Comparison of ENCODE assay signal across 8 cellular contexts in the genomic region with DNA sequence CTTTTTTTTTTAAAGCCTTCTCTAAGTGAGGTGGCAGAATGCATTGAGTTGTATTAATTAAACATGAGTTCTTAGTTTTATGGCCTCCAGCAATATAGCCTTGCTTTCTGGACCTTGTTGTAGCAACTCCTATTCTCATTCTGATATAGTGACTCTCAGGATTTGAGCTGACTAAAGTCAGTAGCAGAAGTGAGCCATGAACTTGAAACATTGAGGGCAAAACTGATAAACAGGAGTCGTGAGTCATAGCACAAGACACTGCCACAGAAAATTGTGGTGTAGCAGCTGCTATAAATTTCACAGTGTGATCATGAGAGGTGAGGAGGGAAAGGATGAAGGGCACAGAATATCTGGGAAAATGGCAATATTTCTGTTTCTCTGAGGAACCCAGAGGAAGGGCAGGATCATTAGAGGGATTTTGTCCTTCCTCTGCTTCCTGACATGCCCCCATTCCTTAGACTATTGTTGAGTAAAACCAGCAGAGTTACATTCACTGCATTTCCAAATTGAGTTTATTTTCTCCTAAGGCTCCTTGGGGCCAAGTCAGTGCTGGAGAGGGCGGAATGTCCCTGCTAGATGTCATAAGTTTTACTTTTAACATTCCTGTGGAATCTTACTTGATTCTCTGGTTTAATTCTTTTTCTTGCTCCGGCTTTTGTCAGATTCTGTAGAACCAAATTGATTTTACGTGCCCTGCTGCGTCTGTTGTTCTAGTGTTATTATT. TPM values are rescaled to one million over a fixed set of nuclear protein-coding genes. Genes with fewer than 3 reads are reported as not detected.
DNase-seq lines count a peak whose midpoint lies in the region; ATAC-seq and TF ChIP-seq lines count a peak whose summit lies in the region.

No MANE protein-coding gene starts in this region.

- ATAC-seq in GM19463 (IDR thresholded peaks at IDR 0.05; ENCODE audit: unreplicated experiment) (peak; percentile 98), HG03432 (IDR thresholded peaks at IDR 0.05; ENCODE audit: unreplicated experiment) (peak; percentile 97), esophagus mucosa (no peak)

- H3K27ac Mint-ChIP-seq in activated naive CD8-positive, alpha-beta T cell treated with anti-CD3 and anti-CD28 coated beads for 36 hours, result peak overlapping the region; percentile 35

- peaks cover 38% of the 10 kb centered on the region for H3K4me1 Mint-ChIP-seq in activated naive CD8-positive, alpha-beta T cell treated with anti-CD3 and anti-CD28 coated beads for 36 hours

- H3K36me3 ChIP-seq in GM06990 (ENCODE audit: control insufficient read depth, insufficient read depth, low read length), result no peaks in the 10 kb centered on the region

- no peaks in the 10 kb centered on the region for H3K27me3 ChIP-seq in GM06990 (replicated peaks; ENCODE audit: control insufficient read depth, insufficient read depth, low read length)

- TF ChIP-seq CTCF in GM06990 (IDR thresholded peaks at IDR 0.05; ENCODE audit: insufficient read depth, low read length, poor library complexity, severe bottlenecking), result no peak

- DNase-seq in GM06990 (ENCODE audit: extremely low read depth, insufficient read length) (peak; percentile 68), NCI-H2196 treated with DMSO at 0.1 percent for 48 hours (lab: John Stamatoyannopoulos, UW; ENCODE audit: unreplicated experiment) (no peak), NCI-H748 (lab: John Stamatoyannopoulos, UW; ENCODE audit: unreplicated experiment) (no peak)
- DNase-seq in activated naive CD8-positive, alpha-beta T cell treated with anti-CD3 and anti-CD28 coated beads for 36 hours, result peak; percentile 30
- DNase-seq in stimulated activated CD4-positive, alpha-beta T cell treated with anti-CD3 and anti-CD28 coated beads, Interleukin-2, amount 100 ng/mL, for 4 hours (ENCODE audit: low read depth), result peak; percentile 9

- H3K9me3 Mint-ChIP-seq in activated naive CD8-positive, alpha-beta T cell treated with anti-CD3 and anti-CD28 coated beads for 36 hours, result no peaks in the 10 kb centered on the region

- no peak overlapping the region; the same call in 1 of the 2 replicates for H3K4me3 ChIP-seq in GM06990 (replicated peaks; ENCODE audit: low read depth, low read length)

- H3K27me3 Mint-ChIP-seq in activated naive CD8-positive, alpha-beta T cell treated with anti-CD3 and anti-CD28 coated beads for 36 hours, result no peaks in the 10 kb centered on the region

- H3K36me3 Mint-ChIP-seq in activated naive CD8-positive, alpha-beta T cell treated with anti-CD3 and anti-CD28 coated beads for 36 hours, result peaks cover 10% of the 10 kb centered on the region

- no peak overlapping the region for H3K4me3 Mint-ChIP-seq in activated naive CD8-positive, alpha-beta T cell treated with anti-CD3 and anti-CD28 coated beads for 36 hours

RNA-seq across cellular contexts. Expression of a gene that starts 7.5 kb away (rescaled TPM):
- total RNA-seq in activated naive CD8-positive, alpha-beta T cell treated with anti-CD3 and anti-CD28 coated beads for 36 hours, result 1 to 10 TPM; 2.2 to 3.7 TPM
- total RNA-seq in esophagus mucosa, result 0.48 TPM

RNA-seq across cellular contexts. Expression of a gene that starts 47.4 kb away (rescaled TPM):
- 100 to 1,000 TPM; 213 to 226 TPM for total RNA-seq in activated naive CD8-positive, alpha-beta T cell treated with anti-CD3 and anti-CD28 coated beads for 36 hours
- 82.1 TPM for total RNA-seq in esophagus mucosa

Comparison
In these comparisons a context has a peak if more than half of its experiments do, and no peak if none do; other contexts are left out.
1. DNase-seq: peak in GM06990 (single experiment), activated naive CD8-positive, alpha-beta T cell treated with anti-CD3 and anti-CD28 coated beads for 36 hours (single experiment) and stimulated activated CD4-positive, alpha-beta T cell treated with anti-CD3 and anti-CD28 coated beads, Interleukin-2, amount 100 ng/mL, for 4 hours (single experiment); none in NCI-H2196 treated with DMSO at 0.1 percent for 48 hours (single experiment) and NCI-H748 (single experiment).